Comparison of ENCODE assay signal across 8 cellular contexts in the genomic region with DNA sequence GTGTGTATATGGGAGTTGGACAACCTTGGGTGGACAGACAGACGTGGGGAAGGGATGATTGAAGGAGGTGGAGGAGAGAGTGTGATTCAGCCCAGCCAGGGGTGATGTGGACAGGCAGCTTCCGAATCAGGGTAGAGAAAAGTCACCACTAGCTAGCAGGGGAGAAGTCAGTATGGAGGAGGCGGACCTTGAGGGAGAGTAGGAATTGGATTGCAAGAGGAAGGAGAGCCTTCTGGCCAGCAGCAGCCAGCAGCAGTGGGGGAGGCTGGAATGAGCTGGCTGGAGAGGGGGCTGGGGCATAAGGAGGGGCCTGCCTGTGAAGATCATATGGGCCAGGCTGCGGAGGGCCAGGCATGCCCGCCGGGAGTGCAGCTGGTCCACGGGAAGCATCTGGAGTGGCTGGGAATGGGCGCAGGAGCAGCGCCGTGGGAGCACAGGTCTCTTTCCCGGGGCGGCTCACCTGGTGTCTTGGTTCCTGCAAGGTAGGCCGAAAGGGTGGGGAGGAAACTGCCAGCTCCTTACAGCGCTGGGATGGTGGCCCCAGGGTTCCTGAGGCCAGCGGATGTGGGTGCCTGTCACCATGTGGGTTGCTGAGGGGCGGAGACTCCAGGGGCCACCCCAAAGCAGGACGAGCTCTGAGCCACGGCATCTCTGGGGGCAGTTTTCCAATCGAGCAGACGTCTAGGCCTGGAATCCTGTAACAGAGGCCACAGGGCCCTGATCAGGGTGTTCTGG.
DNase-seq lines count a peak whose midpoint lies in the region; ATAC-seq and TF ChIP-seq lines count a peak whose summit lies in the region.

No MANE protein-coding gene starts in this region.

- H3K4me1 Mint-ChIP-seq in activated T-cell treated with anti-CD3 and anti-CD28 coated beads, Interleukin-2, amount 50 U/mL, for 4 hours (ENCODE audit: low read depth): peaks cover 82% of the 10 kb centered on the region

- H3K4me3 ChIP-seq in Jurkat, Clone E6-1 (ENCODE audit: low read length): peak overlapping the region; percentile 39
- H3K4me3 ChIP-seq in gastroesophageal sphincter (peak overlapping the region; percentile 74 to 95), spleen (peak overlapping the region; percentile 16 to 99 (median 92))

- WGBS in gastroesophageal sphincter (ENCODE audit: low coverage in 1 of 2), 2 donors: 12 to 35% methylated on average over 6 to 10 of the region's 20 CpGs
- 22 to 41% (median 32%) methylated on average over 11 to 20 of the region's 20 CpGs for WGBS in spleen, 5 donors

- peak; percentile 58 to 60 for ATAC-seq in activated T-cell treated with anti-CD3 and anti-CD28 coated beads, Interleukin-2, amount 50 U/mL, for 4 hours
- ATAC-seq in gastroesophageal sphincter (no peak), GM19328 (IDR thresholded peaks at IDR 0.05; ENCODE audit: unreplicated experiment) (no peak), left lobe of liver (no peak)

- peak overlapping the region; percentile 91 to 99 (median 96) for H3K27ac ChIP-seq in gastroesophageal sphincter
- H3K27ac ChIP-seq in spleen: peak overlapping the region; percentile 63 to 95 (median 91)

- H3K27me3 Mint-ChIP-seq in activated T-cell treated with anti-CD3 and anti-CD28 coated beads, Interleukin-2, amount 50 U/mL, for 4 hours (ENCODE audit: low read depth): no peaks in the 10 kb centered on the region

- H3K9me3 ChIP-seq in gastroesophageal sphincter (no peaks in the 10 kb centered on the region), spleen (no peaks in the 10 kb centered on the region)

- H3K36me3 Mint-ChIP-seq in activated T-cell treated with anti-CD3 and anti-CD28 coated beads, Interleukin-2, amount 50 U/mL, for 4 hours (ENCODE audit: insufficient read depth): no peaks in the 10 kb centered on the region

- intact Hi-C loops in spleen (cut with DNase I; ENCODE audit: low total_unique reads): no loop called here

- TF ChIP-seq CTCF in gastroesophageal sphincter (IDR thresholded peaks at IDR 0.05): no peak
- TF ChIP-seq CTCF in spleen (IDR thresholded peaks at IDR 0.05 in 8 of 11, conservative IDR thresholded peaks at IDR 0.05 in 3 of 11): no peak

- peak; percentile 57 for DNase-seq in Jurkat, Clone E6-1 (ENCODE audit: low read depth, low spot score)
- DNase-seq in activated T-cell treated with anti-CD3 and anti-CD28 coated beads, Interleukin-2, amount 50 U/mL, for 4 hours: peak; percentile 48
- DNase-seq in spleen: peak; percentile 91
- no peak for DNase-seq in amygdala (lab: John Stamatoyannopoulos, UW)
- no peak for DNase-seq in left lobe of liver (ENCODE audit: low spot score)
- DNase-seq in DMS53 treated with DMSO at 0.1 percent for 48 hours (lab: John Stamatoyannopoulos, UW; ENCODE audit: unreplicated experiment): no peak

- no peak for TF ChIP-seq EP300 in gastroesophageal sphincter (IDR thresholded peaks at IDR 0.05)

- no peaks in the 10 kb centered on the region for H3K9me3 Mint-ChIP-seq in activated T-cell treated with anti-CD3 and anti-CD28 coated beads, Interleukin-2, amount 50 U/mL, for 4 hours

- TF ChIP-seq POLR2A in gastroesophageal sphincter (IDR thresholded peaks at IDR 0.05) (no peak), spleen (IDR thresholded peaks at IDR 0.05) (no peak)

- H3K27me3 ChIP-seq in gastroesophageal sphincter (no peaks in the 10 kb centered on the region), spleen (replicated peaks in 1 of 7) (no peaks in the 10 kb centered on the region)

- peaks cover 14 to 89% (median 75%) of the 10 kb centered on the region in 3 donors for H3K4me1 ChIP-seq in gastroesophageal sphincter
- peaks cover 65 to 97% (median 87%) of the 10 kb centered on the region in 6 donors for H3K4me1 ChIP-seq in spleen

- no peaks in the 10 kb centered on the region for H3K36me3 ChIP-seq in gastroesophageal sphincter
- peaks cover 0 to 11% (median 0%) of the 10 kb centered on the region in 6 donors for H3K36me3 ChIP-seq in spleen

- peak overlapping the region; percentile 97 for H3K4me3 Mint-ChIP-seq in activated T-cell treated with anti-CD3 and anti-CD28 coated beads, Interleukin-2, amount 50 U/mL, for 4 hours

Comparison
In these comparisons a context has a peak if more than half of its experiments do, and no peak if none do; other contexts are left out.
1. DNase-seq: peak in Jurkat, Clone E6-1 (single experiment), activated T-cell treated with anti-CD3 and anti-CD28 coated beads, Interleukin-2, amount 50 U/mL, for 4 hours (single experiment) and spleen (single experiment); none in amygdala (0 of 56), left lobe of liver (single experiment) and DMS53 treated with DMSO at 0.1 percent for 48 hours (single experiment).
2. H3K4me3 ChIP-seq: peak in every context shown above with its lines; median percentile 92 in spleen; 84 in gastroesophageal sphincter; 39 in Jurkat, Clone E6-1.
3. ATAC-seq: peak in activated T-cell treated with anti-CD3 and anti-CD28 coated beads, Interleukin-2, amount 50 U/mL, for 4 hours (2 of 2); none in gastroesophageal sphincter (single experiment), GM19328 (single experiment) and left lobe of liver (single experiment).